Comparison of ENCODE assay signal across 1 cellular context in the genomic region with DNA sequence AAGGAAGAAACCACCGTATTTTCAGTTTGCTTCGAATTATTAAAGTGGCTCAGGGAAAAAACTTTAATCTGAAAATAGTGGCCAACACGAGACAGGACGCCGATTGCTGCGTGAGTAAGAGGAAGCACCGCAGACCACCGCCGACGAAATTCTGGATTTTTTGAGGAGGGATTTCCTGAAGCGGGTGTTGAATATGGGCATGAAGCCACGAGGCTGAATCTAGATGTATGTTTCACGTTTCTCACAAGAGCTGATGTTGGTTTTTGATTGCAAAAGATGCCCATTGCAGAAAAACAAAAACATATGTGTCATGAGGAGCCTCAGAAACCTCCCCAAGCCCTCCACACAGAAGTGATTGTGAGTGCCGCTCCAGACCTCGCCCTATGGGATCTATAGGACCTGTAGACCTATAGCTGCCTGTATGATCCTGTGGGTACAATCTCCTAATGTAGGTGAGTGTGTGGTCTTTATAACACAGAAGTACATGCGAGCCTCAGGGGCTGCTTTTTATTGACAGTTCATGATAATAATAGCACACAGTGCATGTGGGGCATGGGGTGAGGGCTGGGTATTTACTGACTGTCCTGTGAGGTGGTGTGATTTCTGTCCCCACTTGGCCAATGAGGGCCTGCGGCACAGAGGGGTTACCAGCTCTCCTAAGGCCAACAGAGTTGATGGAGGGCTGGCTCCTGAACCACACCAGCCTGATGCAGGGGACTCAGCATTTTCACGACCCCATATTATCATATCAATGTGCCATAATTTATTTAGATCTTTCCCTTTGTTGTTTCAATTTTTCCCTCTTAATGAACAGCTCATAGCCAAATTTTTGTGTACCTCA.
TF ChIP-seq lines count a peak whose summit lies in the region.

No MANE protein-coding gene starts in this region.

TF ChIP-seq in WTC11, 78 proteins besides CTCF, POLR2A, EP300 and RAD21 (continued from another document):
- TF ChIP-seq, protein P1, sequence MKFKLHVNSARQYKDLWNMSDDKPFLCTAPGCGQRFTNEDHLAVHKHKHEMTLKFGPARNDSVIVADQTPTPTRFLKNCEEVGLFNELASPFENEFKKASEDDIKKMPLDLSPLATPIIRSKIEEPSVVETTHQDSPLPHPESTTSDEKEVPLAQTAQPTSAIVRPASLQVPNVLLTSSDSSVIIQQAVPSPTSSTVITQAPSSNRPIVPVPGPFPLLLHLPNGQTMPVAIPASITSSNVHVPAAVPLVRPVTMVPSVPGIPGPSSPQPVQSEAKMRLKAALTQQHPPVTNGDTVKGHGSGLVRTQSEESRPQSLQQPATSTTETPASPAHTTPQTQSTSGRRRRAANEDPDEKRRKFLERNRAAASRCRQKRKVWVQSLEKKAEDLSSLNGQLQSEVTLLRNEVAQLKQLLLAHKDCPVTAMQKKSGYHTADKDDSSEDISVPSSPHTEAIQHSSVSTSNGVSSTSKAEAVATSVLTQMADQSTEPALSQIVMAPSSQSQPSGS (CRISPR knock-in tag; IDR thresholded peaks at IDR 0.05; ENCODE audit: borderline replicate concordance, low read depth), result no peak
- TF ChIP-seq ZNF263 (CRISPR knock-in tag; IDR thresholded peaks at IDR 0.05; ENCODE audit: low read depth) (no peak), RORB (CRISPR knock-in tag; IDR thresholded peaks at IDR 0.05) (no peak), NR3C1 (CRISPR knock-in tag; conservative IDR thresholded peaks at IDR 0.05; ENCODE audit: low read depth) (no peak), SP1 (CRISPR knock-in tag; conservative IDR thresholded peaks at IDR 0.05) (no peak), KAT7 (CRISPR knock-in tag; IDR thresholded peaks at IDR 0.05; ENCODE audit: borderline replicate concordance) (no peak), ZNF396 (CRISPR knock-in tag; IDR thresholded peaks at IDR 0.05; ENCODE audit: borderline replicate concordance) (no peak), NFYB (CRISPR knock-in tag; conservative IDR thresholded peaks at IDR 0.05; ENCODE audit: low read depth) (no peak)
- TF ChIP-seq, protein P2, sequence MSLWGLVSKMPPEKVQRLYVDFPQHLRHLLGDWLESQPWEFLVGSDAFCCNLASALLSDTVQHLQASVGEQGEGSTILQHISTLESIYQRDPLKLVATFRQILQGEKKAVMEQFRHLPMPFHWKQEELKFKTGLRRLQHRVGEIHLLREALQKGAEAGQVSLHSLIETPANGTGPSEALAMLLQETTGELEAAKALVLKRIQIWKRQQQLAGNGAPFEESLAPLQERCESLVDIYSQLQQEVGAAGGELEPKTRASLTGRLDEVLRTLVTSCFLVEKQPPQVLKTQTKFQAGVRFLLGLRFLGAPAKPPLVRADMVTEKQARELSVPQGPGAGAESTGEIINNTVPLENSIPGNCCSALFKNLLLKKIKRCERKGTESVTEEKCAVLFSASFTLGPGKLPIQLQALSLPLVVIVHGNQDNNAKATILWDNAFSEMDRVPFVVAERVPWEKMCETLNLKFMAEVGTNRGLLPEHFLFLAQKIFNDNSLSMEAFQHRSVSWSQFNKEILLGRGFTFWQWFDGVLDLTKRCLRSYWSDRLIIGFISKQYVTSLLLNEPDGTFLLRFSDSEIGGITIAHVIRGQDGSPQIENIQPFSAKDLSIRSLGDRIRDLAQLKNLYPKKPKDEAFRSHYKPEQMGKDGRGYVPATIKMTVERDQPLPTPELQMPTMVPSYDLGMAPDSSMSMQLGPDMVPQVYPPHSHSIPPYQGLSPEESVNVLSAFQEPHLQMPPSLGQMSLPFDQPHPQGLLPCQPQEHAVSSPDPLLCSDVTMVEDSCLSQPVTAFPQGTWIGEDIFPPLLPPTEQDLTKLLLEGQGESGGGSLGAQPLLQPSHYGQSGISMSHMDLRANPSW (CRISPR knock-in tag; conservative IDR thresholded peaks at IDR 0.05; ENCODE audit: low read depth), result no peak
- TF ChIP-seq, protein P3, sequence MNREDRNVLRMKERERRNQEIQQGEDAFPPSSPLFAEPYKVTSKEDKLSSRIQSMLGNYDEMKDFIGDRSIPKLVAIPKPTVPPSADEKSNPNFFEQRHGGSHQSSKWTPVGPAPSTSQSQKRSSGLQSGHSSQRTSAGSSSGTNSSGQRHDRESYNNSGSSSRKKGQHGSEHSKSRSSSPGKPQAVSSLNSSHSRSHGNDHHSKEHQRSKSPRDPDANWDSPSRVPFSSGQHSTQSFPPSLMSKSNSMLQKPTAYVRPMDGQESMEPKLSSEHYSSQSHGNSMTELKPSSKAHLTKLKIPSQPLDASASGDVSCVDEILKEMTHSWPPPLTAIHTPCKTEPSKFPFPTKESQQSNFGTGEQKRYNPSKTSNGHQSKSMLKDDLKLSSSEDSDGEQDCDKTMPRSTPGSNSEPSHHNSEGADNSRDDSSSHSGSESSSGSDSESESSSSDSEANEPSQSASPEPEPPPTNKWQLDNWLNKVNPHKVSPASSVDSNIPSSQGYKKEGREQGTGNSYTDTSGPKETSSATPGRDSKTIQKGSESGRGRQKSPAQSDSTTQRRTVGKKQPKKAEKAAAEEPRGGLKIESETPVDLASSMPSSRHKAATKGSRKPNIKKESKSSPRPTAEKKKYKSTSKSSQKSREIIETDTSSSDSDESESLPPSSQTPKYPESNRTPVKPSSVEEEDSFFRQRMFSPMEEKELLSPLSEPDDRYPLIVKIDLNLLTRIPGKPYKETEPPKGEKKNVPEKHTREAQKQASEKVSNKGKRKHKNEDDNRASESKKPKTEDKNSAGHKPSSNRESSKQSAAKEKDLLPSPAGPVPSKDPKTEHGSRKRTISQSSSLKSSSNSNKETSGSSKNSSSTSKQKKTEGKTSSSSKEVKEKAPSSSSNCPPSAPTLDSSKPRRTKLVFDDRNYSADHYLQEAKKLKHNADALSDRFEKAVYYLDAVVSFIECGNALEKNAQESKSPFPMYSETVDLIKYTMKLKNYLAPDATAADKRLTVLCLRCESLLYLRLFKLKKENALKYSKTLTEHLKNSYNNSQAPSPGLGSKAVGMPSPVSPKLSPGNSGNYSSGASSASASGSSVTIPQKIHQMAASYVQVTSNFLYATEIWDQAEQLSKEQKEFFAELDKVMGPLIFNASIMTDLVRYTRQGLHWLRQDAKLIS (CRISPR knock-in tag; IDR thresholded peaks at IDR 0.05; ENCODE audit: borderline replicate concordance), result no peak
- TF ChIP-seq, protein P4, sequence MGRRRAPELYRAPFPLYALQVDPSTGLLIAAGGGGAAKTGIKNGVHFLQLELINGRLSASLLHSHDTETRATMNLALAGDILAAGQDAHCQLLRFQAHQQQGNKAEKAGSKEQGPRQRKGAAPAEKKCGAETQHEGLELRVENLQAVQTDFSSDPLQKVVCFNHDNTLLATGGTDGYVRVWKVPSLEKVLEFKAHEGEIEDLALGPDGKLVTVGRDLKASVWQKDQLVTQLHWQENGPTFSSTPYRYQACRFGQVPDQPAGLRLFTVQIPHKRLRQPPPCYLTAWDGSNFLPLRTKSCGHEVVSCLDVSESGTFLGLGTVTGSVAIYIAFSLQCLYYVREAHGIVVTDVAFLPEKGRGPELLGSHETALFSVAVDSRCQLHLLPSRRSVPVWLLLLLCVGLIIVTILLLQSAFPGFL (CRISPR knock-in tag; IDR thresholded peaks at IDR 0.05; ENCODE audit: borderline replicate concordance), result no peak
- TF ChIP-seq, protein P5, sequence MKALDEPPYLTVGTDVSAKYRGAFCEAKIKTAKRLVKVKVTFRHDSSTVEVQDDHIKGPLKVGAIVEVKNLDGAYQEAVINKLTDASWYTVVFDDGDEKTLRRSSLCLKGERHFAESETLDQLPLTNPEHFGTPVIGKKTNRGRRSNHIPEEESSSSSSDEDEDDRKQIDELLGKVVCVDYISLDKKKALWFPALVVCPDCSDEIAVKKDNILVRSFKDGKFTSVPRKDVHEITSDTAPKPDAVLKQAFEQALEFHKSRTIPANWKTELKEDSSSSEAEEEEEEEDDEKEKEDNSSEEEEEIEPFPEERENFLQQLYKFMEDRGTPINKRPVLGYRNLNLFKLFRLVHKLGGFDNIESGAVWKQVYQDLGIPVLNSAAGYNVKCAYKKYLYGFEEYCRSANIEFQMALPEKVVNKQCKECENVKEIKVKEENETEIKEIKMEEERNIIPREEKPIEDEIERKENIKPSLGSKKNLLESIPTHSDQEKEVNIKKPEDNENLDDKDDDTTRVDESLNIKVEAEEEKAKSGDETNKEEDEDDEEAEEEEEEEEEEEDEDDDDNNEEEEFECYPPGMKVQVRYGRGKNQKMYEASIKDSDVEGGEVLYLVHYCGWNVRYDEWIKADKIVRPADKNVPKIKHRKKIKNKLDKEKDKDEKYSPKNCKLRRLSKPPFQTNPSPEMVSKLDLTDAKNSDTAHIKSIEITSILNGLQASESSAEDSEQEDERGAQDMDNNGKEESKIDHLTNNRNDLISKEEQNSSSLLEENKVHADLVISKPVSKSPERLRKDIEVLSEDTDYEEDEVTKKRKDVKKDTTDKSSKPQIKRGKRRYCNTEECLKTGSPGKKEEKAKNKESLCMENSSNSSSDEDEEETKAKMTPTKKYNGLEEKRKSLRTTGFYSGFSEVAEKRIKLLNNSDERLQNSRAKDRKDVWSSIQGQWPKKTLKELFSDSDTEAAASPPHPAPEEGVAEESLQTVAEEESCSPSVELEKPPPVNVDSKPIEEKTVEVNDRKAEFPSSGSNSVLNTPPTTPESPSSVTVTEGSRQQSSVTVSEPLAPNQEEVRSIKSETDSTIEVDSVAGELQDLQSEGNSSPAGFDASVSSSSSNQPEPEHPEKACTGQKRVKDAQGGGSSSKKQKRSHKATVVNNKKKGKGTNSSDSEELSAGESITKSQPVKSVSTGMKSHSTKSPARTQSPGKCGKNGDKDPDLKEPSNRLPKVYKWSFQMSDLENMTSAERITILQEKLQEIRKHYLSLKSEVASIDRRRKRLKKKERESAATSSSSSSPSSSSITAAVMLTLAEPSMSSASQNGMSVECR (CRISPR knock-in tag; IDR thresholded peaks at IDR 0.05; ENCODE audit: borderline replicate concordance), result no peak
- TF ChIP-seq, protein P6, sequence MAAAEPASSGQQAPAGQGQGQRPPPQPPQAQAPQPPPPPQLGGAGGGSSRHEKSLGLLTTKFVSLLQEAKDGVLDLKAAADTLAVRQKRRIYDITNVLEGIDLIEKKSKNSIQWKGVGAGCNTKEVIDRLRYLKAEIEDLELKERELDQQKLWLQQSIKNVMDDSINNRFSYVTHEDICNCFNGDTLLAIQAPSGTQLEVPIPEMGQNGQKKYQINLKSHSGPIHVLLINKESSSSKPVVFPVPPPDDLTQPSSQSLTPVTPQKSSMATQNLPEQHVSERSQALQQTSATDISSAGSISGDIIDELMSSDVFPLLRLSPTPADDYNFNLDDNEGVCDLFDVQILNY (CRISPR knock-in tag; IDR thresholded peaks at IDR 0.05), result no peak
- TF ChIP-seq, protein P7, sequence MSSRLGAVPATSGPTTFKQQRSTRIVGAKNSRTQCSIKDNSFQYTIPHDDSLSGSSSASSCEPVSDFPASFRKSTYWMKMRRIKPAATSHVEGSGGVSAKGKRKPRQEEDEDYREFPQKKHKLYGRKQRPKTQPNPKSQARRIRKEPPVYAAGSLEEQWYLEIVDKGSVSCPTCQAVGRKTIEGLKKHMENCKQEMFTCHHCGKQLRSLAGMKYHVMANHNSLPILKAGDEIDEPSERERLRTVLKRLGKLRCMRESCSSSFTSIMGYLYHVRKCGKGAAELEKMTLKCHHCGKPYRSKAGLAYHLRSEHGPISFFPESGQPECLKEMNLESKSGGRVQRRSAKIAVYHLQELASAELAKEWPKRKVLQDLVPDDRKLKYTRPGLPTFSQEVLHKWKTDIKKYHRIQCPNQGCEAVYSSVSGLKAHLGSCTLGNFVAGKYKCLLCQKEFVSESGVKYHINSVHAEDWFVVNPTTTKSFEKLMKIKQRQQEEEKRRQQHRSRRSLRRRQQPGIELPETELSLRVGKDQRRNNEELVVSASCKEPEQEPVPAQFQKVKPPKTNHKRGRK (CRISPR knock-in tag; IDR thresholded peaks at IDR 0.05; ENCODE audit: borderline replicate concordance), result no peak
- TF ChIP-seq, protein P8, sequence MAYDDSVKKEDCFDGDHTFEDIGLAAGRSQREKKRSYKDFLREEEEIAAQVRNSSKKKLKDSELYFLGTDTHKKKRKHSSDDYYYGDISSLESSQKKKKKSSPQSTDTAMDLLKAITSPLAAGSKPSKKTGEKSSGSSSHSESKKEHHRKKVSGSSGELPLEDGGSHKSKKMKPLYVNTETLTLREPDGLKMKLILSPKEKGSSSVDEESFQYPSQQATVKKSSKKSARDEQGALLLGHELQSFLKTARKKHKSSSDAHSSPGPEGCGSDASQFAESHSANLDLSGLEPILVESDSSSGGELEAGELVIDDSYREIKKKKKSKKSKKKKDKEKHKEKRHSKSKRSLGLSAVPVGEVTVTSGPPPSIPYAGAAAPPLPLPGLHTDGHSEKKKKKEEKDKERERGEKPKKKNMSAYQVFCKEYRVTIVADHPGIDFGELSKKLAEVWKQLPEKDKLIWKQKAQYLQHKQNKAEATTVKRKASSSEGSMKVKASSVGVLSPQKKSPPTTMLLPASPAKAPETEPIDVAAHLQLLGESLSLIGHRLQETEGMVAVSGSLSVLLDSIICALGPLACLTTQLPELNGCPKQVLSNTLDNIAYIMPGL (CRISPR knock-in tag; IDR thresholded peaks at IDR 0.05), result no peak
